Comparison of ENCODE assay signal across 1 cellular context in the genomic region with DNA sequence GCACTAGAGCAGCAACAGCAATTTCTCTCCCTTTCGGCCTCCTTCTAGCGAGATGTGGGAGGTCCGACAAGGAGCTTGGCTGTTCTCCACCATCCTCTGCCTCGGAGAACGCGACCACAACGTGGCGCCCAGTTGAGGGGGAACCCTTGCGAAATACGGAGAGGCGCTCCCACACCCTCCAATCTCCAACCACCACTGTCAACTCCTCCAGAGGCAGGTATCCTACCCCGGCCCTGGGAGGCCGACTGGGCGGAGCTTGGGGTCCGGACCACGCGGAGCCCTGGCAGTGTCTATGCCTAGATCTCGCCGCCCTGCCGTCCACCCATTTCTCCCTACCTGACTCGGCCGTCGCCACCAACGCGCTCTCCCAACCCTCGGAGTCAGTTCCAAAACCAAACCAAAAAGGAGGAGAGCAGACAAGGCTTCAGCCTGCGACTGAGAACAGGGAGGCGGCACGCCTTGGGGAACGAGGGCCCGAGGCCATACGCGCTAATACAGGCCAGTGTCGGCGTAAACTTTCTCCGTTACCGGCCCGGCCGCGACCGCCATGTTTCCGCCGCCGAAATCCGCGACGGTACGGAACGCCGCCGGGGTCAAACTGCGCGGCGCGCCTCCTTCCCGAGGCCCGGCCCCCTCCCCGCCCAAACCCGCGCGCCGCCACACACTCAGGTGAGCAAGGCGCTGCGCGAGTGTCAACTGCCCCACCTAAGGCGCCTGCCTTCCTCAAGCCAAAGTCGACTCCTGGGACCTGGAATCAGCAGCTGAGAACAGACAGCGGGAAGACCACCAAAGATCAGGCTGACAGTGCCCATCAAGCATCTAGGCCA.
TF ChIP-seq lines count a peak whose summit lies in the region.

A gene with protein sequence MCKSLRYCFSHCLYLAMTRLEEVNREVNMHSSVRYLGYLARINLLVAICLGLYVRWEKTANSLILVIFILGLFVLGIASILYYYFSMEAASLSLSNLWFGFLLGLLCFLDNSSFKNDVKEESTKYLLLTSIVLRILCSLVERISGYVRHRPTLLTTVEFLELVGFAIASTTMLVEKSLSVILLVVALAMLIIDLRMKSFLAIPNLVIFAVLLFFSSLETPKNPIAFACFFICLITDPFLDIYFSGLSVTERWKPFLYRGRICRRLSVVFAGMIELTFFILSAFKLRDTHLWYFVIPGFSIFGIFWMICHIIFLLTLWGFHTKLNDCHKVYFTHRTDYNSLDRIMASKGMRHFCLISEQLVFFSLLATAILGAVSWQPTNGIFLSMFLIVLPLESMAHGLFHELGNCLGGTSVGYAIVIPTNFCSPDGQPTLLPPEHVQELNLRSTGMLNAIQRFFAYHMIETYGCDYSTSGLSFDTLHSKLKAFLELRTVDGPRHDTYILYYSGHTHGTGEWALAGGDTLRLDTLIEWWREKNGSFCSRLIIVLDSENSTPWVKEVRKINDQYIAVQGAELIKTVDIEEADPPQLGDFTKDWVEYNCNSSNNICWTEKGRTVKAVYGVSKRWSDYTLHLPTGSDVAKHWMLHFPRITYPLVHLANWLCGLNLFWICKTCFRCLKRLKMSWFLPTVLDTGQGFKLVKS (minus strand): TSS at position 570 of the 827 bp plus-strand sequence. CDS start 5,568 bp downstream, outside the sequence.

TF ChIP-seq in HepG2, 621 proteins besides CTCF, POLR2A, EP300 and RAD21 (continued from another document and continues in another):
- TF ChIP-seq HINFP (CRISPR knock-in tag; IDR thresholded peaks at IDR 0.05; ENCODE audit: low read depth) (peak; percentile 73; the same call in 1 of the 2 replicates), ZNF713 (CRISPR knock-in tag; IDR thresholded peaks at IDR 0.05) (no peak), ZNF180 (CRISPR knock-in tag; IDR thresholded peaks at IDR 0.05; ENCODE audit: borderline replicate concordance, low read depth) (peak; percentile 12; the same call in 1 of the 2 replicates), ZNF3 (CRISPR knock-in tag; IDR thresholded peaks at IDR 0.05) (no peak), ZNF570 (CRISPR knock-in tag; IDR thresholded peaks at IDR 0.05; ENCODE audit: borderline replicate concordance) (no peak; the same call in 1 of the 2 replicates), KLF6 (CRISPR knock-in tag; IDR thresholded peaks at IDR 0.05) (no peak), ZNF354B (CRISPR knock-in tag; IDR thresholded peaks at IDR 0.05) (no peak), SIX1 (CRISPR knock-in tag; IDR thresholded peaks at IDR 0.05; ENCODE audit: borderline replicate concordance) (peak; percentile 10; the same call in 1 of the 2 replicates), ZNF552 (CRISPR knock-in tag; IDR thresholded peaks at IDR 0.05; ENCODE audit: borderline replicate concordance) (peak; percentile 51; the same call in 1 of the 2 replicates), CHD2 (IDR thresholded peaks at IDR 0.05; ENCODE audit: low read depth, low read length) (no peak), MYC (CRISPR knock-in tag; IDR thresholded peaks at IDR 0.05; ENCODE audit: borderline replicate concordance) (peak; percentile 85; the same call in 1 of the 2 replicates), ZFYVE20 (CRISPR knock-in tag; IDR thresholded peaks at IDR 0.05; ENCODE audit: borderline replicate concordance, low read depth) (no peak), SPEN (CRISPR knock-in tag; IDR thresholded peaks at IDR 0.05; ENCODE audit: low read depth) (peak; percentile 82), ZNF547 (CRISPR knock-in tag; IDR thresholded peaks at IDR 0.05) (0 out of 2 replicates have a peak, but pooled peaks have one; percentile 54), KDM4B (CRISPR knock-in tag; IDR thresholded peaks at IDR 0.05) (0 out of 2 replicates have a peak, but pooled peaks have one; percentile 15), ZNF280B (CRISPR knock-in tag; IDR thresholded peaks at IDR 0.05; ENCODE audit: borderline replicate concordance) (peak; percentile 85; the same call in 1 of the 2 replicates), ZNF20 (CRISPR knock-in tag; IDR thresholded peaks at IDR 0.05) (no peak), LRRFIP1 (CRISPR knock-in tag; conservative IDR thresholded peaks at IDR 0.05) (no peak), RNF2 (conservative IDR thresholded peaks at IDR 0.05; ENCODE audit: low read depth) (peak; percentile 20; the same call in 1 of the 2 replicates), ARID3A (IDR thresholded peaks at IDR 0.05; ENCODE audit: low read depth, low read length) (no peak), PRDM10 (CRISPR knock-in tag; IDR thresholded peaks at IDR 0.05; ENCODE audit: low read depth) (no peak), IRF1 (CRISPR knock-in tag; IDR thresholded peaks at IDR 0.05; ENCODE audit: low read depth) (no peak), BHLHE40 (IDR thresholded peaks at IDR 0.05; ENCODE audit: low read length) (no peak), RFX1 (IDR thresholded peaks at IDR 0.05) (no peak), SNAPC2 (CRISPR knock-in tag; IDR thresholded peaks at IDR 0.05) (peak; percentile 76; the same call in 1 of the 2 replicates), SSRP1 (CRISPR knock-in tag; IDR thresholded peaks at IDR 0.05) (no peak), REST (IDR thresholded peaks at IDR 0.05; ENCODE audit: borderline replicate concordance in 1 of 2, low read depth in 1 of 2, low read length in 2 of 2) (peak in 1 of 2 experiments; percentile 20; a peak in 1 of 4 replicates), ZNF12 (CRISPR knock-in tag; IDR thresholded peaks at IDR 0.05) (no peak), IRX3 (CRISPR knock-in tag; IDR thresholded peaks at IDR 0.05; ENCODE audit: borderline replicate concordance, low read depth) (0 out of 2 replicates have a peak, but pooled peaks have one; percentile 32), ZBTB42 (CRISPR knock-in tag; IDR thresholded peaks at IDR 0.05) (no peak)
- TF ChIP-seq, protein P1, sequence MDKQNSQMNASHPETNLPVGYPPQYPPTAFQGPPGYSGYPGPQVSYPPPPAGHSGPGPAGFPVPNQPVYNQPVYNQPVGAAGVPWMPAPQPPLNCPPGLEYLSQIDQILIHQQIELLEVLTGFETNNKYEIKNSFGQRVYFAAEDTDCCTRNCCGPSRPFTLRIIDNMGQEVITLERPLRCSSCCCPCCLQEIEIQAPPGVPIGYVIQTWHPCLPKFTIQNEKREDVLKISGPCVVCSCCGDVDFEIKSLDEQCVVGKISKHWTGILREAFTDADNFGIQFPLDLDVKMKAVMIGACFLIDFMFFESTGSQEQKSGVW (CRISPR knock-in tag; IDR thresholded peaks at IDR 0.05; ENCODE audit: borderline replicate concordance): no peak
- TF ChIP-seq, protein P2, sequence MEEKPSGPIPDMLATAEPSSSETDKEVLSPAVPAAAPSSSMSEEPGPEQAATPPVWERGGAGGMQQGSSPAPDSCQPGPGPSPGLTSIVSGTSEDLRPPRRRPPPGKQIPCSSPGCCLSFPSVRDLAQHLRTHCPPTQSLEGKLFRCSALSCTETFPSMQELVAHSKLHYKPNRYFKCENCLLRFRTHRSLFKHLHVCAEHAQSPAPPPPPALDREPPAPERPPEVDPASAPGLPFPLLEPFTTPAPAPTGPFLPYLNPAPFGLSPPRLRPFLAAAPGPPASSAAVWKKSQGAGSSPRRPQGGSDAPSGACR (CRISPR knock-in tag; IDR thresholded peaks at IDR 0.05): no peak
